8 cellular contexts compared by ENCODE assay signal in genomic region chr9:129610473-129611301, GRCh38. TPM values are rescaled to one million over a fixed set of nuclear protein-coding genes. Genes with fewer than 3 reads are reported as not detected.
DNase-seq lines count a peak whose midpoint lies in the region; ATAC-seq and TF ChIP-seq lines count a peak whose summit lies in the region.

No MANE protein-coding gene starts in this region.

- under 1% methylated on average over 32 of the region's 66 CpGs for WGBS in suprapubic skin

- peak overlapping the region; percentile 88 for H3K4me2 ChIP-seq in neural progenitor cell

- H3K4me3 ChIP-seq in fibroblast of villous mesenchyme (ENCODE audit: low read depth, low read length): peak overlapping the region; percentile 66
- peak overlapping the region; percentile 66 for H3K4me3 ChIP-seq in neural progenitor cell
- H3K4me3 ChIP-seq in suprapubic skin: peak overlapping the region; percentile 59

- H3K79me2 ChIP-seq in neural progenitor cell (ENCODE audit: low read depth): no peaks in the 10 kb centered on the region

- TF ChIP-seq CTCF in GM12874 (IDR thresholded peaks at IDR 0.05; ENCODE audit: insufficient read depth, low read depth, low read length) (peak; percentile 94), fibroblast of villous mesenchyme (IDR thresholded peaks at IDR 0.05; ENCODE audit: insufficient read depth, low read depth, low read length) (peak; percentile 87), neural progenitor cell (IDR thresholded peaks at IDR 0.05) (peak; percentile 82), suprapubic skin (IDR thresholded peaks at IDR 0.05) (peak; percentile 93 to 97)

- no peak overlapping the region for H3K9ac ChIP-seq in neural progenitor cell

- H3K27me3 ChIP-seq in neural progenitor cell (no peaks in the 10 kb centered on the region), suprapubic skin (no peaks in the 10 kb centered on the region)

- TF ChIP-seq EP300 in suprapubic skin (IDR thresholded peaks at IDR 0.05): no peak

- peak; percentile 73 for DNase-seq in HT-29 (ENCODE audit: low spot score)
- peak; percentile 22 for DNase-seq in SHP77 treated with DMSO at 0.1 percent for 48 hours (lab: John Stamatoyannopoulos, UW)
- DNase-seq in activated gamma-delta T cell treated with Interleukin-2 at 50 U/mL for 16 hours: peak; percentile 70
- peak; percentile 63 for DNase-seq in fibroblast of villous mesenchyme (ENCODE audit: low read depth)
- peak; percentile 91 for DNase-seq in neural progenitor cell (ENCODE audit: low spot score)
- DNase-seq in suprapubic skin (ENCODE audit: low spot score in 2 of 2): peak; percentile 89 to 92

- ATAC-seq in HG03342 (IDR thresholded peaks at IDR 0.05; ENCODE audit: unreplicated experiment): no peak

- no peaks in the 10 kb centered on the region for H4K20me1 ChIP-seq in neural progenitor cell (ENCODE audit: low read depth)

- H3K9me3 ChIP-seq in neural progenitor cell (ENCODE audit: low read depth): no peaks in the 10 kb centered on the region
- no peaks in the 10 kb centered on the region for H3K9me3 ChIP-seq in suprapubic skin

- no peak overlapping the region for H2AFZ ChIP-seq in neural progenitor cell (replicated peaks)

- H3K36me3 ChIP-seq in neural progenitor cell (no peaks in the 10 kb centered on the region), suprapubic skin (no peaks in the 10 kb centered on the region)

- TF ChIP-seq POLR2A in suprapubic skin (IDR thresholded peaks at IDR 0.05): no peak

- no peaks in the 10 kb centered on the region for H3K36me3 Mint-ChIP-seq in neural progenitor cell

- peak overlapping the region; percentile 80 for H3K4me3 Mint-ChIP-seq in neural progenitor cell

- no peak overlapping the region for H3K27ac Mint-ChIP-seq in neural progenitor cell

- H3F3A ChIP-seq in neural progenitor cell (ENCODE audit: low read depth): peaks cover 40% of the 10 kb centered on the region

- no peak overlapping the region for H3K27ac ChIP-seq in neural progenitor cell
- H3K27ac ChIP-seq in suprapubic skin: peak overlapping the region; percentile 82

- H3K4me1 Mint-ChIP-seq in neural progenitor cell: peaks cover 50% of the 10 kb centered on the region

- H3K4me1 ChIP-seq in neural progenitor cell: peaks cover 21% of the 10 kb centered on the region
- H3K4me1 ChIP-seq in suprapubic skin: peaks cover 46% of the 10 kb centered on the region

- no peaks in the 10 kb centered on the region for H3K9me3 Mint-ChIP-seq in neural progenitor cell

- peaks cover 9% of the 10 kb centered on the region for H3K27me3 Mint-ChIP-seq in neural progenitor cell (ENCODE audit: insufficient read depth, low read depth)

RNA-seq across cellular contexts. Expression of gene C9orf50, which starts 10.2 kb away (rescaled TPM):
- not detected in 2 replicates for total RNA-seq in HT-29 (2014; rRNA removed; shearing (Covaris generic))
- 0.32 TPM in 1 of 2 replicates, not detected in the other for total RNA-seq in fibroblast of villous mesenchyme
- not detected in 2 replicates for total RNA-seq in neural progenitor cell (ENCODE audit: low replicate concordance)
- total RNA-seq in suprapubic skin: under 1 TPM in 1 of 4 donors, not detected in 3; 0.64 TPM

RNA-seq across cellular contexts. Expression of gene NTMT1, which starts 15.3 kb away (rescaled TPM):
- total RNA-seq in HT-29 (2014; rRNA removed; shearing (Covaris generic)): 68.7 and 83.8 TPM in 2 replicates
- 34.8 and 36.3 TPM in 2 replicates for total RNA-seq in fibroblast of villous mesenchyme
- total RNA-seq in neural progenitor cell (ENCODE audit: low replicate concordance): 22.2 and 29.8 TPM in 2 replicates
- 10 to 100 TPM; 19.4 to 25.0 (median 20.8) TPM for total RNA-seq in suprapubic skin

RNA-seq across cellular contexts. Expression of gene ASB6, which starts 31.3 kb away (rescaled TPM):
- 25.5 and 25.9 TPM in 2 replicates for total RNA-seq in HT-29 (2014; rRNA removed; shearing (Covaris generic))
- total RNA-seq in fibroblast of villous mesenchyme (16.8 and 20.3 TPM in 2 replicates), neural progenitor cell (ENCODE audit: low replicate concordance) (9.2 and 21.1 TPM in 2 replicates), suprapubic skin (10 to 100 TPM; 25.6 to 41.5 (median 37.6) TPM)

RNA-seq across cellular contexts. Expression of gene PRRX2, which starts 54.8 kb away (rescaled TPM):
- total RNA-seq in HT-29 (2014; rRNA removed; shearing (Covaris generic)): not detected in 2 replicates
- under 0.01 and 1.6 TPM in 2 replicates for total RNA-seq in fibroblast of villous mesenchyme
- 1.5 and 5.2 TPM in 2 replicates for total RNA-seq in neural progenitor cell (ENCODE audit: low replicate concordance)
- 10 to 100 TPM in 3 of 4 donors, 1 to 10 TPM in 1; 9.9 to 16.9 (median 14.0) TPM for total RNA-seq in suprapubic skin

Comparison
In these comparisons a context has a peak if more than half of its experiments do, and no peak if none do; other contexts are left out.
1. DNase-seq: peak in every context shown above with its lines; median percentile 91 in neural progenitor cell; 90 in suprapubic skin; 73 in HT-29; 70 in activated gamma-delta T cell treated with Interleukin-2 at 50 U/mL for 16 hours; 63 in fibroblast of villous mesenchyme; 22 in SHP77 treated with DMSO at 0.1 percent for 48 hours.